In genomic region chr11:64304032-64304315, GRCh38 we compare ENCODE assay signal across 10 cellular contexts. TPM values are rescaled to one million over a fixed set of nuclear protein-coding genes. Genes with fewer than 3 reads are reported as not detected.
DNase-seq lines count a peak whose midpoint lies in the region; ATAC-seq and TF ChIP-seq lines count a peak whose summit lies in the region.
"Had no signal": no experiment of that assay in that cellular context is flagged by ENCODE, and none has a peak within 500 bp of the region (broad histone marks: within the 10 kb centered on the region; RNA-seq: fewer than 3 reads in every experiment).

No MANE protein-coding gene starts in this region.

- TF ChIP-seq CTCF in left lung (IDR thresholded peaks at IDR 0.05) (no peak), testis (IDR thresholded peaks at IDR 0.05) (no peak)

- peaks cover 5% of the 10 kb centered on the region for H3K36me3 Mint-ChIP-seq in activated CD8-positive, alpha-beta memory T cell treated with anti-CD3 and anti-CD28 coated beads, Interleukin-2, amount 10 ng/mL, durations not matched to agents 7 days and 5 days

- H3K36me3 ChIP-seq in left lung (peaks cover 0 to 14% of the 10 kb centered on the region in 2 donors), testis (ENCODE audit: low read depth, missing control alignments) (no peaks in the 10 kb centered on the region)
- H3K36me3 ChIP-seq: BE2C had no signal

- 51 to 67% (median 54%) methylated on average over 5 of the region's 5 CpGs for WGBS in adipose tissue, 3 donors
- 47% methylated on average over 5 of the region's 5 CpGs; no CpG with 5 or more reads in 1 of the 2 donors for WGBS in testis, 2 donors

- intact Hi-C loops in left lung (cut with DNase I) (loop anchor here in 1 of 2 donors (5.0 kb wide), 1 partner anchor 102 kb away; no protein-coding TSS in a partner anchor), testis (cut with DNase I; ENCODE audit: low total_unique reads) (no loop called here)

- H3K27me3 ChIP-seq in left lung (peaks cover 13 to 21% of the 10 kb centered on the region in 2 donors), testis (no peaks in the 10 kb centered on the region)

- H3K4me1 Mint-ChIP-seq in activated CD8-positive, alpha-beta memory T cell treated with anti-CD3 and anti-CD28 coated beads, Interleukin-2, amount 10 ng/mL, durations not matched to agents 7 days and 5 days: peaks cover 41% of the 10 kb centered on the region

- ATAC-seq in activated CD8-positive, alpha-beta memory T cell treated with anti-CD3 and anti-CD28 coated beads, Interleukin-2, amount 10 ng/mL, durations not matched to agents 7 days and 5 days: no peak
- ATAC-seq in left lung: no peak
- ATAC-seq in HG03025 (IDR thresholded peaks at IDR 0.05; ENCODE audit: low FRiP score, unreplicated experiment): no peak

- no peak for TF ChIP-seq POLR2A in testis (IDR thresholded peaks at IDR 0.05)

- H3K27ac Mint-ChIP-seq in activated CD8-positive, alpha-beta memory T cell treated with anti-CD3 and anti-CD28 coated beads, Interleukin-2, amount 10 ng/mL, durations not matched to agents 7 days and 5 days: peak overlapping the region; percentile 98

- peak overlapping the region; percentile 86 for H3K4me3 Mint-ChIP-seq in activated CD8-positive, alpha-beta memory T cell treated with anti-CD3 and anti-CD28 coated beads, Interleukin-2, amount 10 ng/mL, durations not matched to agents 7 days and 5 days

- H3K4me3 ChIP-seq in left lung: peak overlapping the region; percentile 29 to 85
- peak overlapping the region; percentile 67 to 74 for H3K4me3 ChIP-seq in testis

- H3K27ac ChIP-seq in adipose tissue (ENCODE audit: low read depth, low read length) (peak overlapping the region; percentile 44), left lung (peak overlapping the region; percentile 94 to 95), testis (peak overlapping the region; percentile 76 to 95)

- H3K9me3 Mint-ChIP-seq in activated CD8-positive, alpha-beta memory T cell treated with anti-CD3 and anti-CD28 coated beads, Interleukin-2, amount 10 ng/mL, durations not matched to agents 7 days and 5 days (ENCODE audit: low read depth): no peaks in the 10 kb centered on the region

- no peaks in the 10 kb centered on the region for H3K9me3 ChIP-seq in left lung
- no peaks in the 10 kb centered on the region for H3K9me3 ChIP-seq in testis
- H3K9me3 ChIP-seq: BE2C had no signal

- H3K4me1 ChIP-seq in left lung: peaks cover 24 to 53% of the 10 kb centered on the region in 2 donors
- H3K4me1 ChIP-seq in testis: peaks cover 33% of the 10 kb centered on the region
- H3K4me1 ChIP-seq: BE2C had no signal

- H3K27me3 Mint-ChIP-seq in activated CD8-positive, alpha-beta memory T cell treated with anti-CD3 and anti-CD28 coated beads, Interleukin-2, amount 10 ng/mL, durations not matched to agents 7 days and 5 days: peaks cover 23% of the 10 kb centered on the region

- CTCF ChIA-PET in activated CD8-positive, alpha-beta memory T cell treated with anti-CD3 and anti-CD28 coated beads, Interleukin-2, amount 10 ng/mL, durations not matched to agents 7 days and 5 days (lab: Charles Lee): interaction anchor here (1.0 to 7.2 kb wide), 22 partner anchors 10 to 303 kb away, joined by 3 to 188 read pairs (median 6); partner anchors contain the start of genes BAD, CCDC88B, FERMT3 and FKBP2

- no peak for DNase-seq in activated CD8-positive, alpha-beta memory T cell treated with anti-CD3 and anti-CD28 coated beads, Interleukin-2, amount 10 ng/mL, durations not matched to agents 7 days and 5 days
- no peak for DNase-seq in activated CD8-positive, alpha-beta memory T cell treated with anti-CD3 and anti-CD28 coated beads, Interleukin-2, amount 50 U/mL, for 4 hours
- peak in 1 of 2 donors; percentile 45 for DNase-seq in left lung
- no peak for DNase-seq in testis
- DNase-seq in DMS 273 (lab: John Stamatoyannopoulos, UW; ENCODE audit: unreplicated experiment): no peak
- no peak for DNase-seq in putamen (ENCODE audit: low spot score)

RNA-seq across cellular contexts. Expression of gene ESRRA, which starts 1.4 kb away (rescaled TPM):
- 10 to 100 TPM; 46.6 to 54.0 TPM for total RNA-seq in activated CD8-positive, alpha-beta memory T cell treated with anti-CD3 and anti-CD28 coated beads, Interleukin-2, amount 10 ng/mL, durations not matched to agents 7 days and 5 days
- polyA plus RNA-seq in adipose tissue (10 to 100 TPM; 30.1 to 58.1 (median 49.6) TPM), testis (ENCODE audit: insufficient read depth, low read depth, low replicate concordance) (13.7 TPM)
- total RNA-seq in left lung (10 to 100 TPM; 42.8 to 60.1 TPM), testis (10 to 100 TPM; 19.3 to 22.0 TPM)

RNA-seq across cellular contexts. Expression of gene CATSPERZ, which starts 3.8 kb away (rescaled TPM):
- not detected for total RNA-seq in activated CD8-positive, alpha-beta memory T cell treated with anti-CD3 and anti-CD28 coated beads, Interleukin-2, amount 10 ng/mL, durations not matched to agents 7 days and 5 days
- polyA plus RNA-seq in adipose tissue (under 1 TPM in 2 of 3 donors, not detected in 1; 0.15 TPM), testis (ENCODE audit: insufficient read depth, low read depth, low replicate concordance) (1,116 TPM)
- total RNA-seq in left lung (not detected), testis (100 to 1,000 TPM; 278 to 484 TPM)
- total RNA-seq: T-helper 2 cell treated with Interferon-gamma antibody and Interleukin-4, amounts not matched to agents 100 ng/mL and 5 ng/mL, for 36 hours had no signal

RNA-seq across cellular contexts. Expression of gene KCNK4, which starts 12.9 kb away (rescaled TPM):
- under 1 TPM in 1 of 2 experiments, not detected in 1; 0.29 TPM for total RNA-seq in activated CD8-positive, alpha-beta memory T cell treated with anti-CD3 and anti-CD28 coated beads, Interleukin-2, amount 10 ng/mL, durations not matched to agents 7 days and 5 days
- under 1 TPM in 1 of 3 donors, not detected in 2; 0.04 TPM for polyA plus RNA-seq in adipose tissue
- total RNA-seq in left lung: not detected
- total RNA-seq in testis: under 1 TPM in 1 of 2 donors, not detected in 1; 0.24 TPM
- polyA plus RNA-seq in testis (ENCODE audit: insufficient read depth, low read depth, low replicate concordance): not detected
- total RNA-seq: T-helper 2 cell treated with Interferon-gamma antibody and Interleukin-4, amounts not matched to agents 100 ng/mL and 5 ng/mL, for 36 hours had no signal

RNA-seq across cellular contexts. Expression of gene TRMT112, which starts 13.4 kb away (rescaled TPM):
- 100 to 1,000 TPM; 134 to 153 TPM for total RNA-seq in activated CD8-positive, alpha-beta memory T cell treated with anti-CD3 and anti-CD28 coated beads, Interleukin-2, amount 10 ng/mL, durations not matched to agents 7 days and 5 days
- polyA plus RNA-seq in adipose tissue (100 to 1,000 TPM; 135 to 387 (median 213) TPM), testis (ENCODE audit: insufficient read depth, low read depth, low replicate concordance) (275 TPM)
- total RNA-seq in left lung (100 to 1,000 TPM; 178 to 196 TPM), testis (100 to 1,000 TPM; 303 to 340 TPM)

RNA-seq across cellular contexts. Expression of gene PRDX5, which starts 13.9 kb away (rescaled TPM):
- total RNA-seq in activated CD8-positive, alpha-beta memory T cell treated with anti-CD3 and anti-CD28 coated beads, Interleukin-2, amount 10 ng/mL, durations not matched to agents 7 days and 5 days: 100 to 1,000 TPM; 125 to 163 TPM
- polyA plus RNA-seq in adipose tissue (100 to 1,000 TPM; 183 to 391 (median 277) TPM), testis (ENCODE audit: insufficient read depth, low read depth, low replicate concordance) (287 TPM)
- total RNA-seq in left lung (100 to 1,000 TPM; 165 to 208 TPM), testis (100 to 1,000 TPM; 189 to 271 TPM)

Comparison
In these comparisons a context has a peak if more than half of its experiments do, and no peak if none do; other contexts are left out.
1. H3K27ac ChIP-seq: peak in every context shown above with its lines; median percentile 94 in left lung; 86 in testis; 44 in adipose tissue.
2. RNA of gene CATSPERZ, which starts 3.8 kb away (total RNA-seq): 278 to 484 TPM in testis; not detected in left lung and not detected in activated CD8-positive, alpha-beta memory T cell treated with anti-CD3 and anti-CD28 coated beads, Interleukin-2, amount 10 ng/mL, durations not matched to agents 7 days and 5 days; every median in the first group is over 100 times any median in the second.